24 cellular contexts compared by ENCODE assay signal in genomic region chr1:61329556-61329955, GRCh38.
DNase-seq lines count a peak whose midpoint lies in the region; ATAC-seq, FAIRE-seq and TF ChIP-seq lines count a peak whose summit lies in the region.
"Had no signal": no experiment of that assay in that cellular context is flagged by ENCODE, and none has a peak within 500 bp of the region (broad histone marks: within the 10 kb centered on the region; RNA-seq: fewer than 3 reads in every experiment).

No MANE protein-coding gene starts in this region.

- H3K79me2 ChIP-seq in HepG2 (ENCODE audit: insufficient read depth, low read length) (peaks cover 16% of the 10 kb centered on the region), keratinocyte (ENCODE audit: control insufficient read depth, insufficient read depth, low read length) (peaks cover 4% of the 10 kb centered on the region)

- TF ChIP-seq CTCF in HepG2 (CRISPR knock-in tag; IDR thresholded peaks at IDR 0.05) (no peak), right lobe of liver (IDR thresholded peaks at IDR 0.05) (no peak), keratinocyte (optimal IDR thresholded peaks at IDR 0.05 in 1 of 3, IDR thresholded peaks at IDR 0.05 in 1 of 3, conservative IDR thresholded peaks at IDR 0.05 in 1 of 3; ENCODE audit: extremely low read depth in 1 of 3, insufficient read depth in 2 of 3, low read length in 3 of 3) (no peak), mucosa of descending colon (IDR thresholded peaks at IDR 0.05) (no peak)

- H3K9me3 Mint-ChIP-seq in activated T-helper 17 cell treated with anti-CD3 and anti-CD28 coated beads, Interleukin-2, amount 50 U/mL, for 72 hours, result peaks cover 9% of the 10 kb centered on the region
- H3K9me3 Mint-ChIP-seq: CD8-positive, alpha-beta T cell had no signal

- H3K4me1 Mint-ChIP-seq in activated T-helper 17 cell treated with anti-CD3 and anti-CD28 coated beads, Interleukin-2, amount 50 U/mL, for 72 hours, result peaks cover 23% of the 10 kb centered on the region
- H3K4me1 Mint-ChIP-seq: B cell had no signal

- H3K4me1 ChIP-seq in HepG2 (ENCODE audit: insufficient read depth, low read length) (peaks cover 10% of the 10 kb centered on the region), right lobe of liver (no peaks in the 10 kb centered on the region), keratinocyte (ENCODE audit: control insufficient read depth, extremely low read depth, insufficient read depth, low read length) (peaks cover 39% of the 10 kb centered on the region), mucosa of descending colon (ENCODE audit: low read depth) (no peaks in the 10 kb centered on the region)
- H3K4me1 ChIP-seq: BLaER1 treated with 17β-estradiol and CSF1 and Interleukin-3, amounts not matched to agents 10 nM and 100 nM; Caco-2 had no signal

- CTCF ChIA-PET in HepG2 (lab: Yijun Ruan, JAX; ENCODE audit: low intra/inter-chr PET ratio, low total read pairs), result no interaction called here

- H4K20me1 ChIP-seq in HepG2 (ENCODE audit: insufficient read depth, low read length) (peaks cover 6% of the 10 kb centered on the region; the same call in 1 of the 2 replicates), keratinocyte (ENCODE audit: control insufficient read depth, extremely low read depth, insufficient read depth, low read length) (no peaks in the 10 kb centered on the region)
- H4K20me1 ChIP-seq: BLaER1 treated with 17β-estradiol and CSF1 and Interleukin-3, amounts not matched to agents 10 nM and 100 nM had no signal

- H3K27ac ChIP-seq in HepG2 (ENCODE audit: extremely low read length, insufficient read depth, low read length) (no peak overlapping the region), right lobe of liver (no peak overlapping the region), epithelial cell of prostate (peak overlapping the region; percentile 77), keratinocyte (ENCODE audit: control insufficient read depth, insufficient read depth, low read length) (peak overlapping the region; percentile 88)
- H3K27ac ChIP-seq: 22Rv1; A549; BLaER1 treated with 17β-estradiol and CSF1 and Interleukin-3, amounts not matched to agents 10 nM and 100 nM; C4-2B had no signal

- no peak for TF ChIP-seq RAD21 in HepG2 (CRISPR knock-in tag; IDR thresholded peaks at IDR 0.05)

- H3K9ac ChIP-seq in HepG2 (ENCODE audit: insufficient read depth, low read depth, low read length) (no peak overlapping the region), keratinocyte (ENCODE audit: control insufficient read depth, extremely low read depth, insufficient read depth, low read length) (peak overlapping the region; percentile 63)
- H3K9ac ChIP-seq: BLaER1 treated with 17β-estradiol and CSF1 and Interleukin-3, amounts not matched to agents 10 nM and 100 nM had no signal

- H2AFZ ChIP-seq in HepG2 (ENCODE audit: low read length) (no peak overlapping the region), keratinocyte (ENCODE audit: control insufficient read depth, low read length) (peak overlapping the region; percentile 77)

- WGBS in HepG2 (ENCODE audit: low lambda C conversion rate), result 81% methylated on average over 4 of the region's 4 CpGs
- 93% methylated on average over 3 of the region's 4 CpGs for WGBS in right lobe of liver (ENCODE audit: insufficient coverage, low coverage, low lambda C conversion rate, missing lambda C conversion rate)

- no peak overlapping the region for H3K4me3 ChIP-seq in HepG2 (replicated peaks in 1 of 3; ENCODE audit: insufficient read depth in 1 of 3, low read depth in 2 of 3, low read length in 3 of 3)
- no peak overlapping the region for H3K4me3 ChIP-seq in right lobe of liver
- peak overlapping the region in 1 of 3 experiments; percentile 1 for H3K4me3 ChIP-seq in keratinocyte (ENCODE audit: control insufficient read depth in 2 of 3, extremely low read depth in 1 of 3, insufficient read depth in 2 of 3, low read depth in 1 of 3, low read length in 3 of 3)
- H3K4me3 ChIP-seq in mucosa of descending colon, result no peak overlapping the region
- H3K4me3 ChIP-seq: A549; BLaER1 treated with 17β-estradiol and CSF1 and Interleukin-3, amounts not matched to agents 10 nM and 100 nM had no signal

- intact Hi-C loops in HepG2 (cut with micrococcal nuclease; ENCODE audit: unreplicated experiment) (no loop called here), right lobe of liver (cut with DNase I) (no loop called here), mucosa of descending colon (cut with DNase I, micrococcal nuclease) (no loop called here)

- FAIRE-seq in HepG2 (lab: Jason Lieb, UNC) (no peak), keratinocyte (lab: Jason Lieb, UNC) (no peak)
- FAIRE-seq: A549, D721Med, G401.6, GM12891, GM19239 had no signal

- H3K4me3 Mint-ChIP-seq in activated T-helper 17 cell treated with anti-CD3 and anti-CD28 coated beads, Interleukin-2, amount 50 U/mL, for 72 hours, result no peak overlapping the region
- H3K4me3 Mint-ChIP-seq: B cell; CD4-positive, alpha-beta T cell; CD8-positive, alpha-beta T cell had no signal

- H3K9me3 ChIP-seq in HepG2 (ENCODE audit: low read length) (no peaks in the 10 kb centered on the region), right lobe of liver (no peaks in the 10 kb centered on the region), keratinocyte (ENCODE audit: control insufficient read depth, low read depth, low read length) (no peaks in the 10 kb centered on the region), mucosa of descending colon (no peaks in the 10 kb centered on the region)
- H3K9me3 ChIP-seq: A549; BLaER1 treated with 17β-estradiol and CSF1 and Interleukin-3, amounts not matched to agents 10 nM and 100 nM; Caco-2 had no signal

- POLR2A ChIA-PET in HepG2 (lab: Yijun Ruan, JAX), result no interaction called here

- DNase-seq in HepG2 (ENCODE audit: low spot score) (no peak), right lobe of liver (no peak), epithelial cell of prostate (ENCODE audit: low read depth, low spot score) (no peak), keratinocyte (ENCODE audit: low read depth, low spot score) (no peak), SIG-M5 (lab: John Stamatoyannopoulos, UW) (no peak), mucosa of descending colon (no peak)
- DNase-seq in stimulated activated CD4-positive, alpha-beta T cell treated with anti-CD3 and anti-CD28 coated beads, Interleukin-4, amount 100 ng/mL, for 24 hours, result no peak
- DNase-seq: AML-193; Caco-2; Calu3; CD4-positive, alpha-beta T cell; CD8-positive, alpha-beta T cell; DMS79 treated with DMSO at 0.1 percent for 48 hours; GF-D8 had no signal

- TF ChIP-seq POLR2A in HepG2 (IDR thresholded peaks at IDR 0.05; ENCODE audit: insufficient read depth in 1 of 2, low read depth in 2 of 2, low read length in 2 of 2) (no peak), right lobe of liver (IDR thresholded peaks at IDR 0.05) (no peak)

- peaks cover 9% of the 10 kb centered on the region for H3K36me3 Mint-ChIP-seq in activated T-helper 17 cell treated with anti-CD3 and anti-CD28 coated beads, Interleukin-2, amount 50 U/mL, for 72 hours (ENCODE audit: low read depth)

- TF ChIP-seq EP300 in HepG2 (IDR thresholded peaks at IDR 0.05; ENCODE audit: low read depth in 2 of 2, low read length in 2 of 2), result no peak
- TF ChIP-seq EP300 in HepG2 (CRISPR knock-in tag; IDR thresholded peaks at IDR 0.05; ENCODE audit: borderline replicate concordance), result no peak

- ATAC-seq in HepG2, result no peak
- ATAC-seq in right lobe of liver, result no peak
- no peak for ATAC-seq in activated T-helper 17 cell treated with anti-CD3 and anti-CD28 coated beads, Interleukin-2, amount 50 U/mL, for 72 hours (replicated peaks)
- no peak for ATAC-seq in mucosa of descending colon
- ATAC-seq: A549; CD8-positive, alpha-beta T cell had no signal

- in situ Hi-C loops in HepG2 (cut with HindIII; ENCODE audit: extremely low pct_ligation_motif_present, low pct_unique_long_range_greater_than_20kb), result no loop called here

- H3K27ac Mint-ChIP-seq in activated T-helper 17 cell treated with anti-CD3 and anti-CD28 coated beads, Interleukin-2, amount 50 U/mL, for 72 hours, result peak overlapping the region; percentile 97
- H3K27ac Mint-ChIP-seq: B cell; CD4-positive, alpha-beta T cell; CD8-positive, alpha-beta T cell had no signal

- H3K36me3 ChIP-seq in HepG2 (replicated peaks in 1 of 2; ENCODE audit: control insufficient read depth in 1 of 2, insufficient read depth in 2 of 2, low read length in 2 of 2) (peaks cover 5 to 20% of the 10 kb centered on the region in 2 experiments), right lobe of liver (no peaks in the 10 kb centered on the region), keratinocyte (ENCODE audit: control insufficient read depth in 2 of 2, extremely low read depth in 1 of 2, insufficient read depth in 2 of 2, low read length in 2 of 2) (peaks cover 2 to 4% of the 10 kb centered on the region in 2 experiments), mucosa of descending colon (ENCODE audit: low read depth) (no peaks in the 10 kb centered on the region)
- H3K36me3 ChIP-seq: BLaER1 treated with 17β-estradiol and CSF1 and Interleukin-3, amounts not matched to agents 10 nM and 100 nM had no signal

- H3K9me1 ChIP-seq in keratinocyte (ENCODE audit: control insufficient read depth, extremely low read depth, insufficient read depth, low read length), result no peaks in the 10 kb centered on the region

- no TSS peak for BruUV-seq in HepG2 (replicated peaks; lab: Mats Ljungman, UMichigan)

- no peak overlapping the region for H3K4me2 ChIP-seq in HepG2 (ENCODE audit: low read depth, low read length)
- peak overlapping the region; percentile 75 for H3K4me2 ChIP-seq in keratinocyte (ENCODE audit: control insufficient read depth, extremely low read depth, insufficient read depth, low read depth, low read length)
- H3K4me2 ChIP-seq: A549; BLaER1 treated with 17β-estradiol and CSF1 and Interleukin-3, amounts not matched to agents 10 nM and 100 nM had no signal

- dilution Hi-C loops in keratinocyte (cut with MboI; ENCODE audit: extremely low pct_ligation_motif_present, low sequenced_read_pairs), result no loop called here

- H3K27me3 Mint-ChIP-seq in activated T-helper 17 cell treated with anti-CD3 and anti-CD28 coated beads, Interleukin-2, amount 50 U/mL, for 72 hours, result no peaks in the 10 kb centered on the region
- H3K27me3 Mint-ChIP-seq: CD4-positive, alpha-beta T cell had no signal

- no peaks in the 10 kb centered on the region; a peak in 1 of 5 replicates for H3K27me3 ChIP-seq in HepG2 (ENCODE audit: control insufficient read depth in 1 of 2, insufficient read depth in 2 of 2, low read length in 2 of 2)
- H3K27me3 ChIP-seq in right lobe of liver, result no peaks in the 10 kb centered on the region
- no peaks in the 10 kb centered on the region for H3K27me3 ChIP-seq in keratinocyte (ENCODE audit: control insufficient read depth, extremely low read depth, insufficient read depth, low read length)
- H3K27me3 ChIP-seq: BLaER1 treated with 17β-estradiol and CSF1 and Interleukin-3, amounts not matched to agents 10 nM and 100 nM had no signal

TF ChIP-seq in HepG2, 621 proteins besides CTCF, POLR2A, EP300 and RAD21:
- TF ChIP-seq ZNF850 (CRISPR knock-in tag; conservative IDR thresholded peaks at IDR 0.05) (no peak), MBNL3 (CRISPR knock-in tag; conservative IDR thresholded peaks at IDR 0.05) (no peak), ZKSCAN1 (IDR thresholded peaks at IDR 0.05; ENCODE audit: low read length) (peak; percentile 75; the same call in 1 of the 2 replicates), ZNF543 (CRISPR knock-in tag; IDR thresholded peaks at IDR 0.05) (no peak)

Comparison
In these comparisons a context has a peak if more than half of its experiments do, and no peak if none do; other contexts are left out.
1. H3K27ac ChIP-seq: peak in epithelial cell of prostate (single experiment) and keratinocyte (single experiment); none in HepG2 (single experiment) and right lobe of liver (0 of 3).